Comparison of ENCODE assay signal across 11 cellular contexts in genomic region chr1:40703316-40703715, GRCh38. TPM values are rescaled to one million over a fixed set of nuclear protein-coding genes. Genes with fewer than 3 reads are reported as not detected.
DNase-seq lines count a peak whose midpoint lies in the region; ATAC-seq, FAIRE-seq and TF ChIP-seq lines count a peak whose summit lies in the region.
"Had no signal": no experiment of that assay in that cellular context is flagged by ENCODE, and none has a peak within 500 bp of the region (broad histone marks: within the 10 kb centered on the region; RNA-seq: fewer than 3 reads in every experiment).

No MANE protein-coding gene starts in this region.

- in situ Hi-C loops in GM13977 (cut with MboI; ENCODE audit: low pct_unique_long_range_greater_than_20kb, low sequenced_read_pairs, unreplicated experiment): no loop called here

- ATAC-seq in SK-N-SH treated with all-trans-retinoic acid at 6 μM for 48 hours: peak; percentile 96
- ATAC-seq: left lobe of liver had no signal

- DNase-seq in AG08395 (ENCODE audit: low spot score) (peak; percentile 75), HFF-Myc (ENCODE audit: extremely low read depth, low read depth) (peak; percentile 72), glomerular visceral epithelial cell (ENCODE audit: extremely low spot score) (peak; percentile 85), GM13977 (ENCODE audit: low spot score) (no peak), GM12892 (ENCODE audit: insufficient read length) (no peak), NCI-H2171 (lab: John Stamatoyannopoulos, UW) (no peak), activated gamma-delta T cell (lab: John Stamatoyannopoulos, UW) (no peak)
- DNase-seq: activated CD8-positive, alpha-beta memory T cell treated with anti-CD3 and anti-CD28 coated beads for 24 hours; stimulated activated CD4-positive, alpha-beta T cell treated with anti-CD3 and anti-CD28 coated beads, Interleukin-12 subunit alpha, Interleukin-12 subunit beta, amount 100 ng/mL, for 4 hours had no signal

- no peak for FAIRE-seq in GM12892 (lab: Jason Lieb, UNC)

- no peak for TF ChIP-seq CTCF in HFF-Myc (IDR thresholded peaks at IDR 0.05; ENCODE audit: low read depth, low read length, missing control alignments)
- no peak for TF ChIP-seq CTCF in GM13977 (IDR thresholded peaks at IDR 0.05; ENCODE audit: extremely low read depth, insufficient read depth, missing control alignments)

- no peak for TF ChIP-seq POLR2A in GM12892 (IDR thresholded peaks at IDR 0.05; ENCODE audit: low read depth, low read length)

- H3K4me3 ChIP-seq in HFF-Myc (replicated peaks; ENCODE audit: low read depth, low read length): no peak overlapping the region

TF ChIP-seq in SK-N-SH treated with all-trans-retinoic acid at 6 μM for 48 hours, 23 proteins besides CTCF, POLR2A, EP300 and RAD21:
- TF ChIP-seq CSDC2 (CRISPR knock-in tag; IDR thresholded peaks at IDR 0.05): no peak
- no peak for TF ChIP-seq ARNTL (CRISPR knock-in tag; IDR thresholded peaks at IDR 0.05; ENCODE audit: borderline replicate concordance, low read depth)
- no peak for TF ChIP-seq TSHZ2 (CRISPR knock-in tag; IDR thresholded peaks at IDR 0.05)
- no peak for TF ChIP-seq TOX (CRISPR knock-in tag; IDR thresholded peaks at IDR 0.05; ENCODE audit: borderline replicate concordance)
- no peak for TF ChIP-seq PATZ1 (CRISPR knock-in tag; IDR thresholded peaks at IDR 0.05; ENCODE audit: borderline replicate concordance)
- no peak for TF ChIP-seq ZNF565 (CRISPR knock-in tag; conservative IDR thresholded peaks at IDR 0.05; ENCODE audit: low read depth)
- no peak for TF ChIP-seq ZFP3 (CRISPR knock-in tag; IDR thresholded peaks at IDR 0.05)
- TF ChIP-seq GLIS3 (CRISPR knock-in tag; IDR thresholded peaks at IDR 0.05): no peak
- TF ChIP-seq SNAI2 (CRISPR knock-in tag; IDR thresholded peaks at IDR 0.05): no peak
- TF ChIP-seq ZC3H10 (CRISPR knock-in tag; IDR thresholded peaks at IDR 0.05): no peak
- TF ChIP-seq ZNF70 (CRISPR knock-in tag; IDR thresholded peaks at IDR 0.05): no peak
- no peak for TF ChIP-seq TCF4 (CRISPR knock-in tag; IDR thresholded peaks at IDR 0.05; ENCODE audit: borderline replicate concordance)
- TF ChIP-seq, protein P1, sequence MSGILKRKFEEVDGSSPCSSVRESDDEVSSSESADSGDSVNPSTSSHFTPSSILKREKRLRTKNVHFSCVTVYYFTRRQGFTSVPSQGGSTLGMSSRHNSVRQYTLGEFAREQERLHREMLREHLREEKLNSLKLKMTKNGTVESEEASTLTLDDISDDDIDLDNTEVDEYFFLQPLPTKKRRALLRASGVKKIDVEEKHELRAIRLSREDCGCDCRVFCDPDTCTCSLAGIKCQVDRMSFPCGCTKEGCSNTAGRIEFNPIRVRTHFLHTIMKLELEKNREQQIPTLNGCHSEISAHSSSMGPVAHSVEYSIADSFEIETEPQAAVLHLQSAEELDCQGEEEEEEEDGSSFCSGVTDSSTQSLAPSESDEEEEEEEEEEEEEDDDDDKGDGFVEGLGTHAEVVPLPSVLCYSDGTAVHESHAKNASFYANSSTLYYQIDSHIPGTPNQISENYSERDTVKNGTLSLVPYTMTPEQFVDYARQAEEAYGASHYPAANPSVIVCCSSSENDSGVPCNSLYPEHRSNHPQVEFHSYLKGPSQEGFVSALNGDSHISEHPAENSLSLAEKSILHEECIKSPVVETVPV (CRISPR knock-in tag; IDR thresholded peaks at IDR 0.05): no peak
- no peak for TF ChIP-seq POU6F1 (CRISPR knock-in tag; IDR thresholded peaks at IDR 0.05; ENCODE audit: borderline replicate concordance, low read depth)
- no peak for TF ChIP-seq CREB5 (CRISPR knock-in tag; IDR thresholded peaks at IDR 0.05; ENCODE audit: low read depth)
- TF ChIP-seq ESRRG (CRISPR knock-in tag; IDR thresholded peaks at IDR 0.05): no peak
- TF ChIP-seq ZNF8 (CRISPR knock-in tag; IDR thresholded peaks at IDR 0.05): no peak

RNA-seq across cellular contexts. Expression of gene NFYC, which starts 11.8 kb away (rescaled TPM):
- 34.7 TPM for polyA plus RNA-seq in GM12892 (2012; ENCODE audit: missing spikeins)

RNA-seq across cellular contexts. Expression of gene RIMS3, which starts 37.8 kb away (rescaled TPM):
- 0.21 TPM for polyA plus RNA-seq in GM12892 (2012; ENCODE audit: missing spikeins)

Comparison
In these comparisons a context has a peak if more than half of its experiments do, and no peak if none do; other contexts are left out.
1. DNase-seq: peak in AG08395 (single experiment), HFF-Myc (single experiment) and glomerular visceral epithelial cell (single experiment); none in GM13977 (single experiment), GM12892 (single experiment), NCI-H2171 (single experiment) and activated gamma-delta T cell (single experiment).